In the genomic region with DNA sequence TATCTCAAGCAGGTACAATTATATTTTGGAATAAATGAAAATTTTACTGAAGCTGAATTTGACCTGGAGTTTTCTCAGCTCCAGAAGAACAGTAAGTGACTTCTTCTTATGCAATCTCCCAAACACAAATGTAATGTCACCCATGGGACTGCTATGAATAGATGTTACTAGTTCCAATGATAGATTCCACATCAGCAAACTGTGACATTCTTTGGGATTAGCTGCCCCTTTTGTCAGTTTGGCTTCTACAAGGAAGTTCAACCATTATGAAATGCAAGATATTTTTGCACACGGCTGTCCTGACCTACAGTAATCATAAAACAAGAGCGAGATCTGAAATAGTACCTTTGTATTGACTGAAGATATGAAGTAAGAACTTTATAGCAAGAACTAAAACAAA, we compare ENCODE assay signal across 26 cellular contexts.
"Had no signal": no experiment of that assay in that cellular context is flagged by ENCODE, and none has a peak within 500 bp of the region (broad histone marks: within the 10 kb centered on the region; RNA-seq: fewer than 3 reads in every experiment).

No MANE protein-coding gene starts in this region.

- H3K4me1 Mint-ChIP-seq: central memory CD8-positive, alpha-beta T cell; mesothelial cell of epicardium; neural crest cell; stimulated activated memory B cell treated with anti-CD40 and anti-IgM and Interleukin-4, amounts not matched to agents 10 μg/mL and 1 μg/mL and 100 μg/mL, for 72 hours had no signal

- DNase-seq: colonic mucosa; dermis blood vessel endothelial cell; effector memory CD4-positive, alpha-beta T cell; erythroblast; esophagus squamous epithelium; head of caudate nucleus; kidney; mesenchymal stem cell; pancreas; right lobe of liver; spleen; stimulated activated CD4-positive, alpha-beta T cell treated with anti-CD3 and anti-CD28 coated beads, Interleukin-4, amount 100 ng/mL, for 4 hours; stimulated activated naive CD8-positive, alpha-beta T cell treated with anti-CD3 and anti-CD28 coated beads, Interleukin-15, Interleukin-2, amounts not matched to agents 100 U/mL and 50 U/mL, for 24 hours; substantia nigra; transverse colon; upper lobe of right lung; uterus had no signal

- H3K27me3 ChIP-seq: colonic mucosa, esophagus squamous epithelium, neutrophil, pancreas, right lobe of liver, spleen, transverse colon, upper lobe of right lung, uterus had no signal

- H3K9me3 ChIP-seq: colonic mucosa, pancreas, right lobe of liver, thoracic aorta, uterus had no signal

- H3K36me3 ChIP-seq: colonic mucosa, esophagus squamous epithelium, neutrophil, pancreas, right lobe of liver, spleen, thoracic aorta, transverse colon, upper lobe of right lung, uterus had no signal

- H3K36me3 Mint-ChIP-seq: stimulated activated memory B cell treated with anti-CD40 and anti-IgM and Interleukin-4, amounts not matched to agents 10 μg/mL and 1 μg/mL and 100 μg/mL, for 72 hours had no signal

- H3K27ac ChIP-seq: colonic mucosa, esophagus squamous epithelium, neutrophil, pancreas, right lobe of liver, skin epidermis, spleen, thoracic aorta, transverse colon, upper lobe of right lung, uterus had no signal

- ATAC-seq: left lobe of liver; natural killer cell treated with Interleukin-12 subunit alpha and Interleukin-12 subunit beta and Interleukin-15 and Interleukin-18, amount 100 ng/mL, for 72 hours; pancreas; right lobe of liver; stimulated activated memory B cell treated with anti-CD40 and anti-IgM and Interleukin-4, amounts not matched to agents 10 μg/mL and 1 μg/mL and 100 μg/mL, for 72 hours; stimulated activated naive CD8-positive, alpha-beta T cell treated with anti-CD3 and anti-CD28 coated beads, Interleukin-15, Interleukin-2, amounts not matched to agents 100 U/mL and 50 U/mL, for 24 hours; upper lobe of right lung had no signal

- H3K4me1 ChIP-seq: colonic mucosa, esophagus squamous epithelium, pancreas, right lobe of liver, spleen, upper lobe of right lung, uterus had no signal

- H3K4me3 ChIP-seq: colonic mucosa, esophagus squamous epithelium, pancreas, right lobe of liver, skin epidermis, spleen, thoracic aorta, transverse colon, upper lobe of right lung, uterus had no signal

- H3K27ac Mint-ChIP-seq: mesothelial cell of epicardium; natural killer cell treated with Interleukin-12 subunit alpha and Interleukin-12 subunit beta and Interleukin-15 and Interleukin-18, amount 100 ng/mL, for 72 hours; stimulated activated memory B cell treated with anti-CD40 and anti-IgM and Interleukin-4, amounts not matched to agents 10 μg/mL and 1 μg/mL and 100 μg/mL, for 72 hours had no signal

- H3K4me3 Mint-ChIP-seq: central memory CD8-positive, alpha-beta T cell; mesothelial cell of epicardium; natural killer cell treated with Interleukin-12 subunit alpha and Interleukin-12 subunit beta and Interleukin-15 and Interleukin-18, amount 100 ng/mL, for 72 hours; neural crest cell; stimulated activated memory B cell treated with anti-CD40 and anti-IgM and Interleukin-4, amounts not matched to agents 10 μg/mL and 1 μg/mL and 100 μg/mL, for 72 hours had no signal
